18 cellular contexts compared by ENCODE assay signal in genomic region chr5:168649306-168649705, GRCh38.
"Had no signal": no experiment of that assay in that cellular context is flagged by ENCODE, and none has a peak within 500 bp of the region (broad histone marks: within the 10 kb centered on the region; RNA-seq: fewer than 3 reads in every experiment).

No MANE protein-coding gene starts in this region.

- H3K9me3 Mint-ChIP-seq: activated T-cell treated with anti-CD3 and anti-CD28 coated beads, Interleukin-2, amount 50 U/mL, for 24 hours had no signal

- H3K4me1 Mint-ChIP-seq: activated CD8-positive, alpha-beta memory T cell treated with anti-CD3 and anti-CD28 coated beads, Interleukin-2, amount 10 ng/mL, durations not matched to agents 7 days and 5 days; activated naive CD8-positive, alpha-beta T cell treated with anti-CD3 and anti-CD28 coated beads, Interleukin-2, amount 10 ng/mL, durations not matched to agents 7 days and 5 days had no signal

- H3K4me3 ChIP-seq: cardiac muscle cell, gastrocnemius medialis, stomach, thoracic aorta, uterus had no signal

- H3K9me3 ChIP-seq: gastrocnemius medialis, stomach, thoracic aorta, uterus had no signal

- DNase-seq: activated CD4-positive, alpha-beta T cell treated with anti-CD3 and anti-CD28 coated beads for 4 hours; activated CD8-positive, alpha-beta memory T cell treated with anti-CD3 and anti-CD28 coated beads, Interleukin-2, amount 10 ng/mL, durations not matched to agents 7 days and 5 days; activated naive CD8-positive, alpha-beta T cell treated with anti-CD3 and anti-CD28 coated beads, Interleukin-2, amount 10 ng/mL, durations not matched to agents 7 days and 5 days; activated T-cell treated with anti-CD3 and anti-CD28 coated beads, Interleukin-2, amount 50 U/mL, for 24 hours; aorta; gastrocnemius medialis; kidney; left ventricle myocardium superior; mesendoderm; stimulated activated CD4-positive, alpha-beta T cell treated with anti-CD3 and anti-CD28 coated beads, Interleukin-15, amount 100 ng/mL, for 24 hours; stimulated activated CD4-positive, alpha-beta T cell treated with anti-CD3 and anti-CD28 coated beads, Interleukin-4, amount 100 ng/mL, for 4 hours; stomach; T-helper 1 cell; uterus; WERI-Rb-1 had no signal

- H3K27ac Mint-ChIP-seq: activated CD8-positive, alpha-beta memory T cell treated with anti-CD3 and anti-CD28 coated beads, Interleukin-2, amount 10 ng/mL, durations not matched to agents 7 days and 5 days; activated naive CD8-positive, alpha-beta T cell treated with anti-CD3 and anti-CD28 coated beads, Interleukin-2, amount 10 ng/mL, durations not matched to agents 7 days and 5 days; activated T-cell treated with anti-CD3 and anti-CD28 coated beads, Interleukin-2, amount 50 U/mL, for 24 hours had no signal

- H3K27ac ChIP-seq: cardiac muscle cell, gastrocnemius medialis, stomach, thoracic aorta, uterus, WERI-Rb-1 had no signal

- H3K36me3 ChIP-seq: cardiac muscle cell, gastrocnemius medialis, stomach, thoracic aorta, uterus, WERI-Rb-1 had no signal

- H3K4me1 ChIP-seq: gastrocnemius medialis, uterus had no signal

- H3K36me3 Mint-ChIP-seq: activated naive CD8-positive, alpha-beta T cell treated with anti-CD3 and anti-CD28 coated beads, Interleukin-2, amount 10 ng/mL, durations not matched to agents 7 days and 5 days had no signal

- H3K4me3 Mint-ChIP-seq: activated CD8-positive, alpha-beta memory T cell treated with anti-CD3 and anti-CD28 coated beads, Interleukin-2, amount 10 ng/mL, durations not matched to agents 7 days and 5 days; activated naive CD8-positive, alpha-beta T cell treated with anti-CD3 and anti-CD28 coated beads, Interleukin-2, amount 10 ng/mL, durations not matched to agents 7 days and 5 days; activated T-cell treated with anti-CD3 and anti-CD28 coated beads, Interleukin-2, amount 50 U/mL, for 24 hours; neural crest cell had no signal

- H3K27me3 ChIP-seq: cardiac muscle cell, gastrocnemius medialis, stomach, uterus had no signal
